14 cellular contexts compared by ENCODE assay signal in the genomic region with DNA sequence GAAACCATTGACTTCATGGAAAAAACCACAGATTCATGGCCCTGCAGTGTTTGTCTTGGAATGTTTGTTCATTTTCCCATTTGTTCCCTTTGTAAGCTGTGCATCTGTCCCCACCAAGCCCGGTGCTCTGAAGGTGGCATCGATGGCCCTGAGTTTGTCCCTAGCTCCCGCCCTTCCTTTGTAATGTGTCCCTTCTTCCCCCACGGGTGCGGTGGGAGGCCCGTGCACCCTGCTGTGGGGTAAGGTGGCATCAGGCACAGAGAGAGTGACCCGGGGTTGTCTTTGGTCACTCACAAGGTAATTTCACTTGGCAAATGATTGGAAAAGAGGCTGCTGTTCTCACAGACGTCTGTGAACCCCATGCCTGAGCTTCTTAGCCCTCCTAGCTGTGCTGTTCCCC. TPM values are rescaled to one million over a fixed set of nuclear protein-coding genes. Genes with fewer than 3 reads are reported as not detected.
DNase-seq lines count a peak whose midpoint lies in the region; ATAC-seq and TF ChIP-seq lines count a peak whose summit lies in the region.
"Had no signal": no experiment of that assay in that cellular context is flagged by ENCODE, and none has a peak within 500 bp of the region (broad histone marks: within the 10 kb centered on the region; RNA-seq: fewer than 3 reads in every experiment).

No MANE protein-coding gene starts in this region.

- 89% methylated on average over 8 of the region's 8 CpGs for WGBS in right cardiac atrium
- 82 to 93% (median 91%) methylated on average over 8 of the region's 8 CpGs for WGBS in spleen, 5 donors

- no peak for TF ChIP-seq POLR2A in spleen (IDR thresholded peaks at IDR 0.05)

- no peaks in the 10 kb centered on the region for H3K36me3 Mint-ChIP-seq in nephron (ENCODE audit: low read depth)

- H3K4me1 Mint-ChIP-seq in nephron: peaks cover 15% of the 10 kb centered on the region
- H3K4me1 Mint-ChIP-seq: B cell had no signal

- H3K4me3 ChIP-seq in right cardiac atrium (ENCODE audit: low read length) (no peak overlapping the region), WERI-Rb-1 (ENCODE audit: low read depth, low read length) (no peak overlapping the region), spleen (no peak overlapping the region)

- no peaks in the 10 kb centered on the region; the same call in 1 of the 2 replicates for H3K36me3 ChIP-seq in WERI-Rb-1
- H3K36me3 ChIP-seq in spleen: no peaks in the 10 kb centered on the region

- H3K27ac Mint-ChIP-seq in nephron: peak overlapping the region in 2 of 3 experiments; percentile 40 to 53
- H3K27ac Mint-ChIP-seq: B cell; CD4-positive, alpha-beta T cell had no signal

- peaks cover 3% of the 10 kb centered on the region for H3K4me1 ChIP-seq in right cardiac atrium (ENCODE audit: control insufficient read depth, insufficient read depth, low read length)
- peaks cover 0 to 5% (median 0%) of the 10 kb centered on the region in 6 donors for H3K4me1 ChIP-seq in spleen

- H3K9me3 ChIP-seq in right cardiac atrium (ENCODE audit: control insufficient read depth, low read length): no peaks in the 10 kb centered on the region
- H3K9me3 ChIP-seq in WERI-Rb-1 (ENCODE audit: severe bottlenecking): no peaks in the 10 kb centered on the region
- no peaks in the 10 kb centered on the region for H3K9me3 ChIP-seq in spleen

- no peaks in the 10 kb centered on the region for H3K27me3 Mint-ChIP-seq in nephron (ENCODE audit: low read depth)
- H3K27me3 Mint-ChIP-seq: B cell; CD4-positive, alpha-beta T cell had no signal

- H3K9me3 Mint-ChIP-seq in nephron: no peaks in the 10 kb centered on the region
- H3K9me3 Mint-ChIP-seq: CD4-positive, alpha-beta T cell had no signal

- H3K27me3 ChIP-seq in right cardiac atrium (ENCODE audit: control insufficient read depth, insufficient read depth) (no peaks in the 10 kb centered on the region), WERI-Rb-1 (ENCODE audit: insufficient read depth, low read depth, severe bottlenecking) (no peaks in the 10 kb centered on the region), spleen (replicated peaks in 1 of 7) (no peaks in the 10 kb centered on the region)

- H3K27ac ChIP-seq in right cardiac atrium (ENCODE audit: low read length) (no peak overlapping the region), WERI-Rb-1 (peak overlapping the region; percentile 56), spleen (no peak overlapping the region)

- ATAC-seq in right cardiac atrium (no peak), HG03439 (IDR thresholded peaks at IDR 0.05; ENCODE audit: unreplicated experiment) (no peak)
- ATAC-seq: HCT116 had no signal

- no peak for TF ChIP-seq CTCF in WERI-Rb-1 (IDR thresholded peaks at IDR 0.05; ENCODE audit: low read depth, low read length)
- TF ChIP-seq CTCF in nephron (IDR thresholded peaks at IDR 0.05; ENCODE audit: unreplicated experiment in 3 of 3): no peak
- no peak for TF ChIP-seq CTCF in spleen (IDR thresholded peaks at IDR 0.05 in 8 of 11, conservative IDR thresholded peaks at IDR 0.05 in 3 of 11)

- peak; percentile 10 for DNase-seq in cardiac septum (ENCODE audit: low spot score)
- no peak for DNase-seq in right cardiac atrium
- no peak for DNase-seq in WERI-Rb-1
- peak; percentile 25 for DNase-seq in spleen
- DNase-seq in kidney glomerular epithelial cell (lab: John Stamatoyannopoulos, UW): no peak
- no peak for DNase-seq in nucleus accumbens (lab: John Stamatoyannopoulos, UW)
- DNase-seq: C1 segment of cervical spinal cord; Calu3; CD4-positive, alpha-beta T cell; DMS 273 treated with DMSO at 0.1 percent for 48 hours had no signal

- intact Hi-C loops in cardiac septum (cut with DNase I) (no loop called here), right cardiac atrium (cut with DNase I) (no loop called here), spleen (cut with DNase I; ENCODE audit: low total_unique reads) (no loop called here)

- no peak overlapping the region for H3K4me3 Mint-ChIP-seq in nephron
- H3K4me3 Mint-ChIP-seq: B cell; CD4-positive, alpha-beta T cell had no signal

RNA-seq across cellular contexts. Expression of a gene that starts 28.7 kb away (rescaled TPM):
- total RNA-seq in cardiac septum (1.6 TPM), right cardiac atrium (1 to 10 TPM; 1.9 to 4.0 (median 2.1) TPM), spleen (10 to 100 TPM in 5 of 7 donors, 1 to 10 TPM in 2; 7.5 to 30.5 (median 16.2) TPM)
- polyA plus RNA-seq in right cardiac atrium (1.7 TPM), spleen (1 to 10 TPM; 1.5 to 5.3 (median 2.0) TPM)

Comparison
In these comparisons a context has a peak if more than half of its experiments do, and no peak if none do; other contexts are left out.
1. DNase-seq: peak in cardiac septum (single experiment) and spleen (single experiment); none in right cardiac atrium (0 of 3), WERI-Rb-1 (single experiment), kidney glomerular epithelial cell (single experiment) and nucleus accumbens (0 of 56).